ENCODE assay signal across 14 cellular contexts in genomic region chr9:126699401-126699851, GRCh38.
"Had no signal": no experiment of that assay in that cellular context is flagged by ENCODE, and none has a peak within 500 bp of the region (broad histone marks: within the 10 kb centered on the region; RNA-seq: fewer than 3 reads in every experiment).

No MANE protein-coding gene starts in this region.

- H3K36me3 Mint-ChIP-seq: stimulated activated naive B cell treated with anti-CD40 and anti-IgM and Interleukin-4, amounts not matched to agents 10 μg/mL and 1 μg/mL and 100 μg/mL, for 72 hours had no signal

- ATAC-seq: activated T-helper 17 cell treated with anti-CD3 and anti-CD28 coated beads, Interleukin-2, amount 50 U/mL, for 72 hours; stimulated activated naive B cell treated with anti-CD40 and anti-IgM and Interleukin-4, amounts not matched to agents 10 μg/mL and 1 μg/mL and 100 μg/mL, for 72 hours had no signal

- DNase-seq: activated CD4-positive, alpha-beta T cell treated with anti-CD3 and anti-CD28 coated beads, Interleukin-2, amount 50 U/mL, for 1 hour; activated naive CD4-positive, alpha-beta T cell treated with anti-CD3 and anti-CD28 coated beads, Interleukin-2, amount 50 U/mL, for 16 hours; caudate nucleus; colonic mucosa; effector CD4-positive, alpha-beta T cell; head of caudate nucleus; mammary epithelial cell; retina; stimulated activated CD4-positive, alpha-beta T cell treated with anti-CD3 and anti-CD28 coated beads, Interleukin-4, amount 100 ng/mL, for 1 hour; stimulated activated naive B cell treated with anti-CD40 and anti-IgM and Interleukin-4, amounts not matched to agents 10 μg/mL and 1 μg/mL and 100 μg/mL, for 72 hours; tibial artery had no signal

- H3K9me3 ChIP-seq: colonic mucosa, neutrophil, tibial artery, vagina had no signal

- H3K4me3 Mint-ChIP-seq: activated T-helper 17 cell treated with anti-CD3 and anti-CD28 coated beads, Interleukin-2, amount 50 U/mL, for 72 hours; stimulated activated naive B cell treated with anti-CD40 and anti-IgM and Interleukin-4, amounts not matched to agents 10 μg/mL and 1 μg/mL and 100 μg/mL, for 72 hours had no signal

- H3K27ac Mint-ChIP-seq: activated T-helper 17 cell treated with anti-CD3 and anti-CD28 coated beads, Interleukin-2, amount 50 U/mL, for 72 hours; stimulated activated naive B cell treated with anti-CD40 and anti-IgM and Interleukin-4, amounts not matched to agents 10 μg/mL and 1 μg/mL and 100 μg/mL, for 72 hours had no signal
